In the genomic region with DNA sequence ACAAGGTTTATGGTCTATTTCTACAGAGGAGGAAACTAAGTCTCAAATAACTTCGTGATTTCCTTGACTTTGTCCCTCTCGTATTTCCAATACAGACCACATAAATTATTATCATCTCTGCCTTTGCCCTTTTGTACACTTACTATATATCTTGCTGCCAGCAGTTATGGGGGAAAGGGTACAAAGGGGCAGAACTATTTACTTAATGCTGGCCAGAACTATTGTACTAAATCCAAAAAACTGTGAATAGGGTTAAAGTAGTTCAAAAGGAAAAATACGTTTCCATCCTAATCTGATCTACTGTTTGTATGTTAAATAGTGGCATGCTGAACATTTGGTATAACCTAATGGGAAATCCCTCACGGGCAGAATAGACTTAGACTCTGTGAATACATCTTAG, we compare ENCODE assay signal across 34 cellular contexts.
"Had no signal": no experiment of that assay in that cellular context is flagged by ENCODE, and none has a peak within 500 bp of the region (broad histone marks: within the 10 kb centered on the region; RNA-seq: fewer than 3 reads in every experiment).

No MANE protein-coding gene starts in this region.

- H3K9me3 ChIP-seq: MG63 had no signal

- H3K36me3 ChIP-seq: MG63 had no signal

- DNase-seq: Karpas-422, Kasumi-1, MG63, MM.1S, MV-4-11, NCI-H1048, NCI-H1092, NCI-H1092 treated with DMSO at 0.1 percent for 48 hours, NCI-H1105, NCI-H1105 treated with DMSO at 0.1 percent for 48 hours, NCI-H1417, NCI-H1417 treated with DMSO at 0.1 percent for 48 hours, NCI-H1436, NCI-H1436 treated with DMSO at 0.1 percent for 48 hours, NCI-H146, NCI-H1694, NCI-H1694 treated with DMSO at 0.1 percent for 48 hours, NCI-H187, NCI-H187 treated with DMSO at 0.1 percent for 48 hours, NCI-H1930, NCI-H2029, NCI-H2029 treated with DMSO at 0.1 percent for 48 hours, NCI-H2081, NCI-H2081 treated with DMSO at 0.1 percent for 48 hours, NCI-H2107, NCI-H2171, NCI-H2171 treated with DMSO at 0.1 percent for 48 hours, NCI-H2227 treated with DMSO at 0.1 percent for 48 hours, NCI-H226, NCI-H345, NCI-H446, NCI-H446 treated with DMSO at 0.1 percent for 48 hours, NCI-H510A, NCI-H510A treated with DMSO at 0.1 percent for 48 hours had no signal

- H3K4me3 ChIP-seq: MG63 had no signal
